In genomic region chr19:18438331-18439024, GRCh38 we compare ENCODE assay signal across 9 cellular contexts. TPM values are rescaled to one million over a fixed set of nuclear protein-coding genes. Genes with fewer than 3 reads are reported as not detected.
DNase-seq lines count a peak whose midpoint lies in the region; ATAC-seq and TF ChIP-seq lines count a peak whose summit lies in the region.
"Had no signal": no experiment of that assay in that cellular context is flagged by ENCODE, and none has a peak within 500 bp of the region (broad histone marks: within the 10 kb centered on the region; RNA-seq: fewer than 3 reads in every experiment).

No MANE protein-coding gene starts in this region.

- H3K4me1 Mint-ChIP-seq in activated T-helper 2 cell treated with anti-CD3 and anti-CD28 coated beads, Interferon-gamma antibody, Interleukin-2, Interleukin-4, amounts not matched to agents 10 μg/mL and 5 μg/mL and 100 μg/mL, durations not matched to agents 14 hours and 24 hours and 36 hours (ENCODE audit: low read depth), result peaks cover 15% of the 10 kb centered on the region

- H3K36me3 ChIP-seq in HAP-1 (replicated peaks), result peaks cover 24% of the 10 kb centered on the region
- H3K36me3 ChIP-seq in right atrium auricular region, result peaks cover 2% of the 10 kb centered on the region
- H3K36me3 ChIP-seq in skeletal muscle satellite cell (ENCODE audit: insufficient read depth, low read length), result peaks cover 2% of the 10 kb centered on the region

- in situ Hi-C loops in HAP-1 (cut with MboI; ENCODE audit: low sequenced_read_pairs), result no loop called here
- in situ Hi-C loops in KBM-7 (cut with MboI; ENCODE audit: low pct_unique_long_range_greater_than_20kb, low sequenced_read_pairs), result no loop called here

- H3K36me3 Mint-ChIP-seq in activated T-helper 2 cell treated with anti-CD3 and anti-CD28 coated beads, Interferon-gamma antibody, Interleukin-2, Interleukin-4, amounts not matched to agents 10 μg/mL and 5 μg/mL and 100 μg/mL, durations not matched to agents 14 hours and 24 hours and 36 hours (ENCODE audit: low read depth), result peaks cover 27% of the 10 kb centered on the region

- H3K4me1 ChIP-seq in HAP-1, result peaks cover 21% of the 10 kb centered on the region
- H3K4me1 ChIP-seq in right atrium auricular region, result peaks cover 0 to 41% of the 10 kb centered on the region in 2 donors
- peaks cover 17% of the 10 kb centered on the region for H3K4me1 ChIP-seq in skeletal muscle satellite cell (ENCODE audit: control insufficient read depth, insufficient read depth, low read length)

- no peaks in the 10 kb centered on the region for H3K27me3 Mint-ChIP-seq in activated T-helper 2 cell treated with anti-CD3 and anti-CD28 coated beads, Interferon-gamma antibody, Interleukin-2, Interleukin-4, amounts not matched to agents 10 μg/mL and 5 μg/mL and 100 μg/mL, durations not matched to agents 14 hours and 24 hours and 36 hours (ENCODE audit: low read depth)

- no peak for TF ChIP-seq CTCF in right atrium auricular region (IDR thresholded peaks at IDR 0.05)

- peaks cover 5% of the 10 kb centered on the region for H3K9me3 Mint-ChIP-seq in activated T-helper 2 cell treated with anti-CD3 and anti-CD28 coated beads, Interferon-gamma antibody, Interleukin-2, Interleukin-4, amounts not matched to agents 10 μg/mL and 5 μg/mL and 100 μg/mL, durations not matched to agents 14 hours and 24 hours and 36 hours

- H3K27me3 ChIP-seq in HAP-1 (ENCODE audit: low read depth), result no peaks in the 10 kb centered on the region
- H3K27me3 ChIP-seq in right atrium auricular region, result no peaks in the 10 kb centered on the region
- no peaks in the 10 kb centered on the region for H3K27me3 ChIP-seq in skeletal muscle satellite cell (ENCODE audit: control insufficient read depth, insufficient read depth, low read length)

- H3K9me3 ChIP-seq in HAP-1, result no peaks in the 10 kb centered on the region
- H3K9me3 ChIP-seq in right atrium auricular region, result no peaks in the 10 kb centered on the region
- no peaks in the 10 kb centered on the region for H3K9me3 ChIP-seq in skeletal muscle satellite cell (replicated peaks; ENCODE audit: low read length)

- no peak overlapping the region for H3K27ac Mint-ChIP-seq in activated T-helper 2 cell treated with anti-CD3 and anti-CD28 coated beads, Interferon-gamma antibody, Interleukin-2, Interleukin-4, amounts not matched to agents 10 μg/mL and 5 μg/mL and 100 μg/mL, durations not matched to agents 14 hours and 24 hours and 36 hours

- DNase-seq in HAP-1 (ENCODE audit: low spot score in 2 of 2) (no peak), right atrium auricular region (ENCODE audit: low spot score) (no peak), KBM-7 (no peak), putamen (ENCODE audit: low spot score) (no peak), T-helper 9 cell (no peak)
- DNase-seq in activated T-helper 2 cell treated with anti-CD3 and anti-CD28 coated beads, Interferon-gamma antibody, Interleukin-2, Interleukin-4, amounts not matched to agents 10 μg/mL and 5 μg/mL and 100 μg/mL, durations not matched to agents 14 hours and 24 hours and 36 hours (ENCODE audit: low spot score), result no peak
- DNase-seq: NK-92 treated with Interleukin-12 subunit alpha and Interleukin-12 subunit beta, amount 100 ng/mL, for 24 hours had no signal

- ATAC-seq in HG03469 (IDR thresholded peaks at IDR 0.05; ENCODE audit: unreplicated experiment), result no peak

- H3K4me2 ChIP-seq in skeletal muscle satellite cell (ENCODE audit: low read length), result peak overlapping the region; percentile 81

- H3K27ac ChIP-seq in right atrium auricular region, result peak overlapping the region; percentile 79 to 87

- H3K4me3 ChIP-seq in HAP-1 (peak overlapping the region; percentile 62; the same call in 1 of the 2 replicates), right atrium auricular region (peak overlapping the region; percentile 55 to 63), skeletal muscle satellite cell (ENCODE audit: low read length) (no peak overlapping the region)

- peak overlapping the region; percentile 23 for H3K4me3 Mint-ChIP-seq in activated T-helper 2 cell treated with anti-CD3 and anti-CD28 coated beads, Interferon-gamma antibody, Interleukin-2, Interleukin-4, amounts not matched to agents 10 μg/mL and 5 μg/mL and 100 μg/mL, durations not matched to agents 14 hours and 24 hours and 36 hours (ENCODE audit: low read depth)

- intact Hi-C loops in activated T-helper 2 cell treated with anti-CD3 and anti-CD28 coated beads, Interferon-gamma antibody, Interleukin-2, Interleukin-4, amounts not matched to agents 10 μg/mL and 5 μg/mL and 100 μg/mL, durations not matched to agents 14 hours and 24 hours and 36 hours (cut with micrococcal nuclease), result loop anchor here (5.0 kb wide), 1 partner anchor 349 kb away; no protein-coding TSS in a partner anchor

- no peak overlapping the region for H3K9ac ChIP-seq in skeletal muscle satellite cell (ENCODE audit: low read depth, low read length)

RNA-seq across cellular contexts. Expression of gene ISYNA1, which starts 0.5 kb away (rescaled TPM):
- total RNA-seq in activated T-helper 2 cell treated with anti-CD3 and anti-CD28 coated beads, Interferon-gamma antibody, Interleukin-2, Interleukin-4, amounts not matched to agents 10 μg/mL and 5 μg/mL and 100 μg/mL, durations not matched to agents 14 hours and 24 hours and 36 hours, result 15.1 and 20.3 TPM in 2 replicates
- 10 to 100 TPM; 24.1 to 49.4 TPM for total RNA-seq in right atrium auricular region
- total RNA-seq in skeletal muscle satellite cell (2012; rRNA removed), result 2.0 and 5.1 TPM in 2 replicates

RNA-seq across cellular contexts. Expression of gene SSBP4, which starts 19.3 kb away (rescaled TPM):
- 133 and 146 TPM in 2 replicates for total RNA-seq in activated T-helper 2 cell treated with anti-CD3 and anti-CD28 coated beads, Interferon-gamma antibody, Interleukin-2, Interleukin-4, amounts not matched to agents 10 μg/mL and 5 μg/mL and 100 μg/mL, durations not matched to agents 14 hours and 24 hours and 36 hours
- total RNA-seq in right atrium auricular region, result 10 to 100 TPM; 31.7 to 59.5 TPM
- 72.2 and 73.2 TPM in 2 replicates for total RNA-seq in skeletal muscle satellite cell (2012; rRNA removed)

RNA-seq across cellular contexts. Expression of gene LRRC25, which starts 41.1 kb away (rescaled TPM):
- total RNA-seq in activated T-helper 2 cell treated with anti-CD3 and anti-CD28 coated beads, Interferon-gamma antibody, Interleukin-2, Interleukin-4, amounts not matched to agents 10 μg/mL and 5 μg/mL and 100 μg/mL, durations not matched to agents 14 hours and 24 hours and 36 hours, result not detected in 2 replicates
- total RNA-seq in right atrium auricular region, result 1 to 10 TPM; 2.6 to 6.8 TPM
- not detected in 2 replicates for total RNA-seq in skeletal muscle satellite cell (2012; rRNA removed)

RNA-seq across cellular contexts. Expression of gene GDF15, which starts 52.5 kb away (rescaled TPM):
- total RNA-seq in activated T-helper 2 cell treated with anti-CD3 and anti-CD28 coated beads, Interferon-gamma antibody, Interleukin-2, Interleukin-4, amounts not matched to agents 10 μg/mL and 5 μg/mL and 100 μg/mL, durations not matched to agents 14 hours and 24 hours and 36 hours, result not detected in 2 replicates
- total RNA-seq in right atrium auricular region, result 1 to 10 TPM; 1.1 to 2.7 TPM
- 11.1 and 73.8 TPM in 2 replicates for total RNA-seq in skeletal muscle satellite cell (2012; rRNA removed)
